Comparison of ENCODE assay signal across 24 cellular contexts in the genomic region with DNA sequence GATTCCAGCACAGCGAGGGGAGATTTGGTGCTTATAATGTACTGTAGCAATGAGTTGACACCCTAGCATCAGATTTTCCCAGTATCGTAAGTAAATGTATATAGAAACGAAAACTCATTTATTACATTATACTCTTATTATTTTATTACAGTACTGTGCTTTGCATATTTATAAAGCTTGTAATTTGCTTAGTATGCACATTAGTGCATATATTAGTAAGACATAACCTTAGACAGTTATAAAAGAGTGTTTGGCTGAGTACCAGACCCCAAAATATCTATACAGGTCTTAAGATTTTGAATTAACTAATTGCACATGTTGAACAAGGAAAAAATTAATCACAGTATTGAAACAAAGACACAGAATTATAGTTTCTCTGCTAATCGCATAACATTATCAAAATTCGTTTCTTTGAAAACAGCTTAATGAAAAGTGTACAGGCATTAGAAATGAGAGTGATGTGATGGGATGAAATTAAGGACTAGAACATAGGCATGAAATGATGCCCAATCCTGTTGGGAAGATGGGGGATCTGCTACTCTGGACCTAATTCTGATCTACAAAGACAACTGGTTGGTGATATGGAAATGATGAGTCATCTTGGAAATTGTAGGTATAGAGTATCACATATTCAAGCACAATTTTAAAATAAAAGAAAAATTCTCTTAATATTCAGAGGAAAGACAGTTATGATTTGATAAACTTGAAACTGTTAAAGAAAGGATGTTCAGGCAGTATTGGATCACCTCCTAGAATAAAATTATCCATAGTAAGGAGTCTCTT.
"Had no signal": no experiment of that assay in that cellular context is flagged by ENCODE, and none has a peak within 500 bp of the region (broad histone marks: within the 10 kb centered on the region; RNA-seq: fewer than 3 reads in every experiment).

No MANE protein-coding gene starts in this region.

- H3K27ac ChIP-seq: dorsolateral prefrontal cortex, gastrocnemius medialis, heart right ventricle, neutrophil, psoas muscle, spleen, stomach, thoracic aorta, transverse colon had no signal

- H3K27me3 Mint-ChIP-seq: naive thymus-derived CD4-positive, alpha-beta T cell; stimulated activated memory B cell treated with anti-CD40 and anti-IgM and Interleukin-4, amounts not matched to agents 10 μg/mL and 1 μg/mL and 100 μg/mL, for 72 hours had no signal

- H3K27ac Mint-ChIP-seq: naive thymus-derived CD4-positive, alpha-beta T cell; stimulated activated memory B cell treated with anti-CD40 and anti-IgM and Interleukin-4, amounts not matched to agents 10 μg/mL and 1 μg/mL and 100 μg/mL, for 72 hours had no signal

- DNase-seq: cortex of kidney; dorsolateral prefrontal cortex; effector CD8-positive, alpha-beta T cell; gastrocnemius medialis; heart right ventricle; hypothalamus; islet precursor cell; mammary epithelial cell; naive thymus-derived CD4-positive, alpha-beta T cell; psoas muscle; retina; spleen; stimulated activated CD4-positive, alpha-beta T cell treated with anti-CD3 and anti-CD28 coated beads, Interleukin-15, amount 100 ng/mL, for 24 hours; stimulated activated CD4-positive, alpha-beta T cell treated with anti-CD3 and anti-CD28 coated beads, Interleukin-1b, Interleukin-23, amount 100 ng/mL, for 48 hours; stimulated activated CD4-positive, alpha-beta T cell treated with anti-CD3 and anti-CD28 coated beads, Interleukin-4, amount 100 ng/mL, for 24 hours; stomach; substantia nigra; transverse colon had no signal

- H3K4me1 ChIP-seq: psoas muscle, spleen, transverse colon had no signal

- H3K4me3 Mint-ChIP-seq: naive thymus-derived CD4-positive, alpha-beta T cell; stimulated activated memory B cell treated with anti-CD40 and anti-IgM and Interleukin-4, amounts not matched to agents 10 μg/mL and 1 μg/mL and 100 μg/mL, for 72 hours had no signal

- H3K4me1 Mint-ChIP-seq: stimulated activated memory B cell treated with anti-CD40 and anti-IgM and Interleukin-4, amounts not matched to agents 10 μg/mL and 1 μg/mL and 100 μg/mL, for 72 hours had no signal

- H3K27me3 ChIP-seq: dorsolateral prefrontal cortex, gastrocnemius medialis, heart right ventricle, neutrophil, spleen, stomach, transverse colon had no signal

- H3K4me3 ChIP-seq: dorsolateral prefrontal cortex, gastrocnemius medialis, heart right ventricle, psoas muscle, spleen, stomach, thoracic aorta, transverse colon had no signal

- H3K9me3 ChIP-seq: gastrocnemius medialis, neutrophil, psoas muscle, thoracic aorta, transverse colon had no signal

- ATAC-seq: esophagus mucosa; gastrocnemius medialis; heart right ventricle; left lobe of liver; naive thymus-derived CD4-positive, alpha-beta T cell; psoas muscle; sciatic nerve; stimulated activated memory B cell treated with anti-CD40 and anti-IgM and Interleukin-4, amounts not matched to agents 10 μg/mL and 1 μg/mL and 100 μg/mL, for 72 hours had no signal
